In genomic region chr5:106142131-106142530, GRCh38 we compare ENCODE assay signal across 28 cellular contexts.
"Had no signal": no experiment of that assay in that cellular context is flagged by ENCODE, and none has a peak within 500 bp of the region (broad histone marks: within the 10 kb centered on the region; RNA-seq: fewer than 3 reads in every experiment).

No MANE protein-coding gene starts in this region.

- H3K4me3 Mint-ChIP-seq: naive B cell; natural killer cell; stimulated activated naive B cell treated with anti-CD40 and anti-IgM and Interleukin-4, amounts not matched to agents 10 μg/mL and 1 μg/mL and 100 μg/mL, for 72 hours had no signal

- FAIRE-seq: keratinocyte had no signal

- DNase-seq: hippocampal formation; left colon; left lung; lower lobe of right lung; mammary epithelial cell; mesenchymal stem cell; naive B cell; natural killer cell; pancreas; posterior cingulate gyrus; retina; right cardiac atrium; stimulated activated CD4-positive, alpha-beta T cell treated with anti-CD3 and anti-CD28 coated beads, Interleukin-12 subunit alpha, Interleukin-12 subunit beta, amount 100 ng/mL, for 4 hours; stimulated activated CD4-positive, alpha-beta T cell treated with anti-CD3 and anti-CD28 coated beads, Interleukin-15, amount 100 ng/mL, for 24 hours; stimulated activated CD4-positive, alpha-beta T cell treated with anti-CD3 and anti-CD28 coated beads, Interleukin-2, amount 100 ng/mL, for 24 hours; stimulated activated CD4-positive, alpha-beta T cell treated with anti-CD3 and anti-CD28 coated beads, Interleukin-4, amount 100 ng/mL, for 1 hour; stimulated activated naive B cell treated with anti-CD40 and anti-IgM and Interleukin-4, amounts not matched to agents 10 μg/mL and 1 μg/mL and 100 μg/mL, for 72 hours; stimulated activated naive CD8-positive, alpha-beta T cell treated with anti-CD3 and anti-CD28 coated beads, Interleukin-15, Interleukin-2, amounts not matched to agents 100 U/mL and 50 U/mL, for 24 hours; stomach; testis; thyroid gland; transverse colon; upper lobe of left lung had no signal

- H3K4me1 Mint-ChIP-seq: naive B cell; natural killer cell; stimulated activated naive B cell treated with anti-CD40 and anti-IgM and Interleukin-4, amounts not matched to agents 10 μg/mL and 1 μg/mL and 100 μg/mL, for 72 hours had no signal

- H3K27me3 ChIP-seq: left lung, pancreas, stomach, testis, thyroid gland, transverse colon, upper lobe of left lung, vagina had no signal

- H3K27ac ChIP-seq: left lung, lower lobe of right lung, pancreas, prostate gland, skin epidermis, stomach, testis, thyroid gland, transverse colon, upper lobe of left lung, vagina had no signal

- H3K27ac Mint-ChIP-seq: naive B cell; natural killer cell; stimulated activated naive B cell treated with anti-CD40 and anti-IgM and Interleukin-4, amounts not matched to agents 10 μg/mL and 1 μg/mL and 100 μg/mL, for 72 hours had no signal

- H3K36me3 Mint-ChIP-seq: naive B cell; natural killer cell; stimulated activated naive B cell treated with anti-CD40 and anti-IgM and Interleukin-4, amounts not matched to agents 10 μg/mL and 1 μg/mL and 100 μg/mL, for 72 hours had no signal

- H3K4me1 ChIP-seq: left lung, lower lobe of right lung, pancreas, prostate gland, stomach, testis, thyroid gland, transverse colon, upper lobe of left lung, vagina had no signal

- H3K27me3 Mint-ChIP-seq: naive B cell; stimulated activated naive B cell treated with anti-CD40 and anti-IgM and Interleukin-4, amounts not matched to agents 10 μg/mL and 1 μg/mL and 100 μg/mL, for 72 hours had no signal

- H3K4me3 ChIP-seq: left lung, lower lobe of right lung, pancreas, prostate gland, skin epidermis, stomach, testis, thyroid gland, transverse colon, upper lobe of left lung, vagina had no signal

- ATAC-seq: left colon; left lung; lower lobe of right lung; natural killer cell; pancreas; right cardiac atrium; sciatic nerve; stimulated activated naive B cell treated with anti-CD40 and anti-IgM and Interleukin-4, amounts not matched to agents 10 μg/mL and 1 μg/mL and 100 μg/mL, for 72 hours; stimulated activated naive CD8-positive, alpha-beta T cell treated with anti-CD3 and anti-CD28 coated beads, Interleukin-15, Interleukin-2, amounts not matched to agents 100 U/mL and 50 U/mL, for 24 hours had no signal

- H3K36me3 ChIP-seq: left lung, lower lobe of right lung, pancreas, prostate gland, stomach, thyroid gland, transverse colon, upper lobe of left lung, vagina had no signal

- H3K9me3 ChIP-seq: lower lobe of right lung, pancreas, prostate gland, stomach, testis, thyroid gland, transverse colon, upper lobe of left lung, vagina had no signal
